ENCODE assay signal across 20 cellular contexts in the genomic region with DNA sequence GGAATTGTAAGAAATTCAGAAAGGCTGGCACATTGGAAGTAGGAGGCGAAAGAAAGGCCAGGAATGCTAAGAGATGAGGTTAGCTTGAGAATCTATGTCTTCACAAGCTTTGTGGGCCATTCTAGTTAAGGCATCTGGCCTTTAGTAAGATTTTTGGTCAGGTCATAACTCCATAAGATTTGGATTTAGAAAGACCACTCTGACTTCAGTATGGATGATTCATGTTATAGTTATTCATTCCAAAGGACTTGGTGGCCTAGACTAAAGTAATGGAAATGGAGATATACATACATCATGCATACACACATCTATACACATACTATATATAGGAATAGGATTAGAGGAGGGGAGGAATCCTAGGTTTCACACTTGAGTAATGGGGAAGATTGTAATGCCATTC.
DNase-seq lines count a peak whose midpoint lies in the region; ATAC-seq and TF ChIP-seq lines count a peak whose summit lies in the region.
"Had no signal": no experiment of that assay in that cellular context is flagged by ENCODE, and none has a peak within 500 bp of the region (broad histone marks: within the 10 kb centered on the region; RNA-seq: fewer than 3 reads in every experiment).

No MANE protein-coding gene starts in this region.

- TF ChIP-seq CTCF in CD4-positive, alpha-beta T cell (IDR thresholded peaks at IDR 0.05), result no peak
- TF ChIP-seq CTCF in choroid plexus epithelial cell (conservative IDR thresholded peaks at IDR 0.05; ENCODE audit: low read depth, low read length) (no peak), nephron progenitor cell (IDR thresholded peaks at IDR 0.05) (no peak), vagina (IDR thresholded peaks at IDR 0.05) (no peak), hepatocyte (IDR thresholded peaks at IDR 0.05; ENCODE audit: poor library complexity) (no peak)

- no peak for DNase-seq in CD4-positive, alpha-beta T cell
- peak; percentile 43 for DNase-seq in HT1080 (ENCODE audit: low read depth)
- DNase-seq in choroid plexus epithelial cell (ENCODE audit: low read depth), result peak; percentile 18
- DNase-seq in nephron progenitor cell, result no peak
- no peak for DNase-seq in vagina (ENCODE audit: extremely low spot score in 2 of 2)
- DNase-seq in NCI-H1048 (lab: John Stamatoyannopoulos, UW), result no peak
- DNase-seq in hepatocyte (ENCODE audit: low spot score), result no peak
- DNase-seq: activated CD4-positive, alpha-beta memory T cell treated with anti-CD3 and anti-CD28 coated beads for 36 hours; activated naive CD4-positive, alpha-beta T cell treated with Interleukin-2 at 50 U/mL for 16 hours; activated T-cell treated with anti-CD3 and anti-CD28 coated beads for 4 hours; cortex of kidney; NCI-H524 treated with DMSO at 0.1 percent for 48 hours; psoas muscle; spleen; stimulated activated CD4-positive, alpha-beta T cell treated with anti-CD3 and anti-CD28 coated beads, Interleukin-4, amount 100 ng/mL, for 4 hours; T-helper 1 cell had no signal

- no peaks in the 10 kb centered on the region for H3K9me2 ChIP-seq in hepatocyte (replicated peaks; ENCODE audit: insufficient read depth)

- no peak overlapping the region for H3K27ac ChIP-seq in CD4-positive, alpha-beta T cell (ENCODE audit: low read depth, low read length)
- H3K27ac ChIP-seq in vagina (no peak overlapping the region), hepatocyte (no peak overlapping the region)
- H3K27ac ChIP-seq: psoas muscle, spleen had no signal

- H3K27ac Mint-ChIP-seq in CD4-positive, alpha-beta T cell, result peak overlapping the region; percentile 1
- peak overlapping the region; percentile 75 for H3K27ac Mint-ChIP-seq in nephron progenitor cell
- H3K27ac Mint-ChIP-seq: activated CD4-positive, alpha-beta memory T cell treated with anti-CD3 and anti-CD28 coated beads for 36 hours; nephron; WTC11 had no signal

- H3K4me1 ChIP-seq in vagina, result peaks cover 12% of the 10 kb centered on the region
- H3K4me1 ChIP-seq in hepatocyte (ENCODE audit: insufficient read depth), result peaks cover 23% of the 10 kb centered on the region

- H3K27me3 ChIP-seq in CD4-positive, alpha-beta T cell (ENCODE audit: control insufficient read depth, insufficient read depth, low read length), result no peaks in the 10 kb centered on the region
- H3K27me3 ChIP-seq in vagina (no peaks in the 10 kb centered on the region), hepatocyte (no peaks in the 10 kb centered on the region)
- H3K27me3 ChIP-seq: spleen had no signal

- H3K79me2 ChIP-seq in hepatocyte, result no peaks in the 10 kb centered on the region

- no peak for TF ChIP-seq POLR2A in vagina (IDR thresholded peaks at IDR 0.05)

- no peak for ATAC-seq in CD4-positive, alpha-beta T cell (ENCODE audit: poor library complexity)
- no peak for ATAC-seq in GM19351 (IDR thresholded peaks at IDR 0.05; ENCODE audit: unreplicated experiment)
- ATAC-seq: psoas muscle, Right ventricle myocardium inferior, WTC11 had no signal

- H3K4me3 ChIP-seq in choroid plexus epithelial cell (ENCODE audit: low read depth, low read length), result no peak overlapping the region
- no peak overlapping the region for H3K4me3 ChIP-seq in vagina
- no peak overlapping the region for H3K4me3 ChIP-seq in hepatocyte
- H3K4me3 ChIP-seq: psoas muscle, spleen had no signal

- CTCF ChIA-PET in CD4-positive, alpha-beta T cell (lab: Charles Lee), result no interaction called here

- no peaks in the 10 kb centered on the region for H3K9me3 Mint-ChIP-seq in CD4-positive, alpha-beta T cell
- H3K9me3 Mint-ChIP-seq in nephron progenitor cell, result no peaks in the 10 kb centered on the region
- H3K9me3 Mint-ChIP-seq: activated CD4-positive, alpha-beta memory T cell treated with anti-CD3 and anti-CD28 coated beads for 36 hours; nephron; WTC11 had no signal

- H3K4me2 ChIP-seq in hepatocyte, result no peak overlapping the region

- intact Hi-C loops in CD4-positive, alpha-beta T cell (cut with DNase I, micrococcal nuclease), result no loop called here
- intact Hi-C loops in vagina (cut with DNase I), result no loop called here

- H3K36me3 Mint-ChIP-seq in CD4-positive, alpha-beta T cell (ENCODE audit: low read depth), result peaks cover 77% of the 10 kb centered on the region
- peaks cover 35% of the 10 kb centered on the region for H3K36me3 Mint-ChIP-seq in nephron progenitor cell (ENCODE audit: low read depth)

- H3K9me3 ChIP-seq in CD4-positive, alpha-beta T cell (ENCODE audit: control insufficient read depth, low read length), result no peaks in the 10 kb centered on the region
- H3K9me3 ChIP-seq in vagina (no peaks in the 10 kb centered on the region), hepatocyte (ENCODE audit: low read depth) (no peaks in the 10 kb centered on the region)
- H3K9me3 ChIP-seq: psoas muscle, spleen had no signal

- H3K36me3 ChIP-seq in vagina, result peaks cover 0 to 9% of the 10 kb centered on the region in 2 donors
- H3K36me3 ChIP-seq in hepatocyte (replicated peaks; ENCODE audit: insufficient read depth, low read depth), result no peaks in the 10 kb centered on the region

- H4K20me1 ChIP-seq in hepatocyte (ENCODE audit: insufficient read depth, poor library complexity, severe bottlenecking), result no peaks in the 10 kb centered on the region

- no peak overlapping the region for H3K4me3 Mint-ChIP-seq in CD4-positive, alpha-beta T cell
- H3K4me3 Mint-ChIP-seq in nephron progenitor cell, result no peak overlapping the region
- H3K4me3 Mint-ChIP-seq: activated CD4-positive, alpha-beta memory T cell treated with anti-CD3 and anti-CD28 coated beads for 36 hours; nephron; WTC11 had no signal

- WGBS in hepatocyte (ENCODE audit: low lambda C conversion rate, missing lambda C conversion rate), result 100% methylated on average over 1 of the region's 1 CpG

- no peaks in the 10 kb centered on the region for H3K27me3 Mint-ChIP-seq in CD4-positive, alpha-beta T cell
- no peaks in the 10 kb centered on the region for H3K27me3 Mint-ChIP-seq in nephron progenitor cell (ENCODE audit: low read depth, poor library complexity)
- H3K27me3 Mint-ChIP-seq: activated CD4-positive, alpha-beta memory T cell treated with anti-CD3 and anti-CD28 coated beads for 36 hours had no signal

- POLR2A ChIA-PET in CD4-positive, alpha-beta T cell (lab: Charles Lee), result interaction anchor here (1.5 kb wide), 1 partner anchor 78 kb away, joined by 3 read pairs; a partner anchor contains a TSS

- no peak overlapping the region for H2AFZ ChIP-seq in hepatocyte

- peaks cover 10% of the 10 kb centered on the region for H3K4me1 Mint-ChIP-seq in CD4-positive, alpha-beta T cell (ENCODE audit: low read depth)
- no peaks in the 10 kb centered on the region for H3K4me1 Mint-ChIP-seq in nephron progenitor cell
- H3K4me1 Mint-ChIP-seq: WTC11 had no signal

Comparison
In these comparisons a context has a peak if more than half of its experiments do, and no peak if none do; other contexts are left out.
1. DNase-seq: peak in HT1080 (single experiment) and choroid plexus epithelial cell (single experiment); none in CD4-positive, alpha-beta T cell (0 of 10), nephron progenitor cell (single experiment), vagina (0 of 2), NCI-H1048 (single experiment) and hepatocyte (single experiment).